22 cellular contexts compared by ENCODE assay signal in genomic region chr10:44058259-44058658, GRCh38.
"Had no signal": no experiment of that assay in that cellular context is flagged by ENCODE, and none has a peak within 500 bp of the region (broad histone marks: within the 10 kb centered on the region; RNA-seq: fewer than 3 reads in every experiment).

No MANE protein-coding gene starts in this region.

- ATAC-seq: K562 had no signal

- FAIRE-seq: K562, RCC 7860 had no signal

- H3K4me2 ChIP-seq: KMS-11 had no signal

- H3K9me3 ChIP-seq: SJSA1 had no signal

- H3K36me3 ChIP-seq: SJSA1 had no signal

- H3K27ac ChIP-seq: KMS-11, SJSA1, SK-N-MC had no signal

- H3K4me1 ChIP-seq: SJSA1 had no signal

- H3K4me3 ChIP-seq: K562, SJSA1, SK-N-MC had no signal

- DNase-seq: Kasumi-1, MM.1S, MV-4-11, NCI-H1048, NCI-H1105, NCI-H1436 treated with DMSO at 0.1 percent for 48 hours, NCI-H1694, NCI-H187 treated with DMSO at 0.1 percent for 48 hours, NCI-H2029 treated with DMSO at 0.1 percent for 48 hours, NCI-H2171 treated with DMSO at 0.1 percent for 48 hours, NCI-H345, NCI-H524 treated with DMSO at 0.1 percent for 48 hours, NCI-H69, NCI-H774, Right ventricle myocardium superior, RPMI8226, SIG-M5 had no signal

- H3K9ac ChIP-seq: KMS-11 had no signal
